8 cellular contexts compared by ENCODE assay signal in genomic region chr18:76494541-76495403, GRCh38. TPM values are rescaled to one million over a fixed set of nuclear protein-coding genes. Genes with fewer than 3 reads are reported as not detected.
A peak's percentile ranks its signal among the peaks of the same experiment; 100 is the strongest.
DNase-seq lines count a peak whose midpoint lies in the region; ATAC-seq and TF ChIP-seq lines count a peak whose summit lies in the region.

Gene ZNF516, minus strand, starts transcription at chr18:76495242. Its CDS starts 52,188 bp downstream, at chr18:76443054.

- H3K27me3 ChIP-seq in adipocyte (replicated peaks; ENCODE audit: control insufficient read depth, insufficient read depth, low read length) (no peaks in the 10 kb centered on the region), right atrium auricular region (no peaks in the 10 kb centered on the region), psoas muscle (ENCODE audit: insufficient read depth in 3 of 3, low read length in 2 of 3) (no peaks in the 10 kb centered on the region)

- TF ChIP-seq CTCF in right atrium auricular region (IDR thresholded peaks at IDR 0.05) (no peak), psoas muscle (IDR thresholded peaks at IDR 0.05) (no peak)

- intact Hi-C loops in psoas muscle (cut with DNase I): loop anchor here (1.0 to 10.0 kb wide), 4 partner anchors 37 to 120 kb away; no protein-coding TSS in a partner anchor

- H3K36me3 ChIP-seq in adipocyte (ENCODE audit: control insufficient read depth, insufficient read depth, low read length, severe bottlenecking) (no peaks in the 10 kb centered on the region), right atrium auricular region (no peaks in the 10 kb centered on the region), psoas muscle (ENCODE audit: insufficient read depth in 1 of 2, low read depth in 1 of 2) (no peaks in the 10 kb centered on the region)

- H3K9ac ChIP-seq in adipocyte (ENCODE audit: low read length): peak within 1 kb of the TSS; percentile 86

- ATAC-seq in psoas muscle: peak in 1 of 4 donors; percentile 6
- no peak for ATAC-seq in HG02973 (IDR thresholded peaks at IDR 0.05; ENCODE audit: unreplicated experiment)

- peaks cover 4% of the 10 kb centered on the region for H3K4me1 ChIP-seq in adipocyte (ENCODE audit: control insufficient read depth, insufficient read depth, low read length)
- H3K4me1 ChIP-seq in right atrium auricular region: peaks cover 0 to 23% of the 10 kb centered on the region in 2 donors
- peaks cover 4% of the 10 kb centered on the region for H3K4me1 ChIP-seq in psoas muscle

- 0 to 1% (median 1%) methylated on average over 29 to 106 of the region's 108 CpGs for WGBS in psoas muscle, 3 donors

- H3K27ac ChIP-seq in right atrium auricular region (peak within 1 kb of the TSS; percentile 85 to 87), psoas muscle (peak within 1 kb of the TSS; percentile 91)

- H3K4me3 ChIP-seq in adipocyte (ENCODE audit: low read length) (peak within 1 kb of the TSS; percentile 87), right atrium auricular region (peak within 1 kb of the TSS; percentile 58 to 87), psoas muscle (peak within 1 kb of the TSS; percentile 92)

- peak; percentile 32 for DNase-seq in activated CD8-positive, alpha-beta memory T cell treated with anti-CD3 and anti-CD28 coated beads, Interleukin-2, amount 50 U/mL, for 4 hours
- no peak for DNase-seq in activated CD8-positive, alpha-beta memory T cell treated with anti-CD3 and anti-CD28 coated beads, Interleukin-2, amount 50 U/mL, for 48 hours
- DNase-seq in NCI-H1930 (lab: John Stamatoyannopoulos, UW) (peak; percentile 46 to 49), adipocyte (ENCODE audit: low read depth) (peak; percentile 75), right atrium auricular region (ENCODE audit: low spot score) (no peak), psoas muscle (peak; percentile 43 to 69), OCI-M2 (lab: John Stamatoyannopoulos, UW; ENCODE audit: unreplicated experiment) (no peak)

- no peaks in the 10 kb centered on the region for H3K9me3 ChIP-seq in adipocyte (ENCODE audit: control insufficient read depth, low read length)
- no peaks in the 10 kb centered on the region for H3K9me3 ChIP-seq in right atrium auricular region
- no peaks in the 10 kb centered on the region for H3K9me3 ChIP-seq in psoas muscle

RNA-seq across cellular contexts. Expression of gene ZNF516, which starts in this region (rescaled TPM):
- total RNA-seq in right atrium auricular region: 10 to 100 TPM; 11.0 to 14.0 TPM
- 10 to 100 TPM in 3 of 4 donors, 1 to 10 TPM in 1; 9.6 to 20.6 (median 17.2) TPM for total RNA-seq in psoas muscle
- 1 to 10 TPM; 2.4 to 8.1 (median 2.7) TPM for polyA plus RNA-seq in psoas muscle

Comparison
In these comparisons a context has a peak if more than half of its experiments do, and no peak if none do; other contexts are left out.
1. DNase-seq: peak in activated CD8-positive, alpha-beta memory T cell treated with anti-CD3 and anti-CD28 coated beads, Interleukin-2, amount 50 U/mL, for 4 hours (single experiment), NCI-H1930 (2 of 2), adipocyte (single experiment) and psoas muscle (2 of 2); none in activated CD8-positive, alpha-beta memory T cell treated with anti-CD3 and anti-CD28 coated beads, Interleukin-2, amount 50 U/mL, for 48 hours (single experiment), right atrium auricular region (single experiment) and OCI-M2 (single experiment).
2. Peak in every context shown above with its lines, with median percentiles within 50 percentile points of each other: H3K4me3 ChIP-seq.